15 cellular contexts compared by ENCODE assay signal in the genomic region with DNA sequence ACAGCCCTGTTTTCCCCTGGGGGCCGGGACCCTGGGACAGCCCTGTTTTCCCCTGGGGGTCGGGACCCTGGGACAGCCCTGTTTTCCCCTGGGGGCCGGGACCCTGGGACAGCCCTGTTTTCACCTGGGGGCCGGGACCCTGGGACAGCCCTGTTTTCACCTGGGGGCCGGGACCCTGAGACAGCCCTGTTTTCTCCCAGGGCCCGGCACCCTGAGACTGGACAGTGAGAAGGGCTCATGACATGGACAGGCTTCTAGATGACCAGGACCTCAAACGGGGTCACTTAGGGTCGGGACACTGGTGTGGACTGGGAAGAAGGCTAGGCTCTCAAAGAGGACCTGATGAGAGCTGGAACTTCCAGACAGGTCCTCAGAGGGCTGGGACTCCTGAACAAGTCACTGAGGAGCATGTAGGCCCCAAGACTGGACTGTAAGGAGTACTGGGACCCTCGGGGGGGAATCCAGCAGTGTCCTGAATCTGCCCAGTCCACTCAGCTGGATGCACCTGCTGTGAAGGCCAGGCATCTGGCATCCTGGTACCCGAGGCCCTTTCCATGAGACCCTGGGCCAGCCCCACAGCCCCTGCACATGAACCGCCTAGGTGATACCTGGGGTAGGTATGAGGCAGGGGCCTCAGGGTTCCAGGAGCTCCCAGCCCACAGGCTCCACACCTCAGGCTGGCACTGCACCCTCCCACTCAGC. TPM values are rescaled to one million over a fixed set of nuclear protein-coding genes. Genes with fewer than 3 reads are reported as not detected.
A peak's percentile ranks its signal among the peaks of the same experiment; 100 is the strongest.
DNase-seq lines count a peak whose midpoint lies in the region; ATAC-seq, FAIRE-seq and TF ChIP-seq lines count a peak whose summit lies in the region.
"Had no signal": no experiment of that assay in that cellular context is flagged by ENCODE, and none has a peak within 500 bp of the region (broad histone marks: within the 10 kb centered on the region; RNA-seq: fewer than 3 reads in every experiment).

No MANE protein-coding gene starts in this region.

- H3K4me1 ChIP-seq in GM12878 (ENCODE audit: control insufficient read depth, insufficient read depth, low read length) (no peaks in the 10 kb centered on the region; the same call in 1 of the 2 replicates), mesendoderm (ENCODE audit: control insufficient read depth, low read depth, low read length) (no peaks in the 10 kb centered on the region), spleen (peaks cover 12 to 83% (median 42%) of the 10 kb centered on the region in 6 donors), vagina (peaks cover 48% of the 10 kb centered on the region)

- H3K4me3 Mint-ChIP-seq in activated naive CD4-positive, alpha-beta T cell treated with anti-CD3 and anti-CD28 coated beads, Interleukin-2, amount 50 U/mL, for 24 hours: peak overlapping the region; percentile 3

- intact Hi-C loops in GM12878 (cut with micrococcal nuclease; ENCODE audit: unreplicated experiment) (no loop called here), spleen (cut with DNase I; ENCODE audit: low total_unique reads) (no loop called here), vagina (cut with DNase I) (no loop called here)

- H3K27ac ChIP-seq in GM12878 (ENCODE audit: control insufficient read depth, insufficient read depth) (no peak overlapping the region), mesendoderm (ENCODE audit: low read depth, low read length) (no peak overlapping the region), spleen (peak overlapping the region in 3 of 8 donors; percentile 8 to 97 (median 40)), vagina (no peak overlapping the region)
- H3K27ac ChIP-seq: A549 had no signal

- no peak for TF ChIP-seq EP300 in GM12878 (IDR thresholded peaks at IDR 0.05; ENCODE audit: borderline replicate concordance in 1 of 2, control insufficient read depth in 1 of 2, low read depth in 2 of 2, low read length in 2 of 2)

- H2AFZ ChIP-seq in GM12878 (ENCODE audit: control insufficient read depth, low read depth, low read length): no peak overlapping the region

- no peak overlapping the region for H2BK5ac ChIP-seq in mesendoderm (ENCODE audit: low read length)

- no peaks in the 10 kb centered on the region for H3K9me3 Mint-ChIP-seq in activated naive CD4-positive, alpha-beta T cell treated with anti-CD3 and anti-CD28 coated beads, Interleukin-2, amount 50 U/mL, for 24 hours
- H3K9me3 Mint-ChIP-seq: activated T-cell treated with anti-CD3 and anti-CD28 coated beads, Interleukin-2, amount 50 U/mL, for 4 hours had no signal

- H3K4me3 ChIP-seq in GM12878: no peak overlapping the region
- no peak overlapping the region for H3K4me3 ChIP-seq in mesendoderm (ENCODE audit: low read length)
- H3K4me3 ChIP-seq in spleen: peak overlapping the region in 1 of 8 donors; percentile 26
- no peak overlapping the region for H3K4me3 ChIP-seq in vagina
- H3K4me3 ChIP-seq: A549, MG63 had no signal

- RAD21 ChIA-PET in GM12878 (lab: Charles Lee; ENCODE audit: unreplicated experiment): no interaction called here

- no peak overlapping the region for H3K9ac ChIP-seq in GM12878 (ENCODE audit: control insufficient read depth, insufficient read depth, low read length)
- no peak overlapping the region for H3K9ac ChIP-seq in mesendoderm (ENCODE audit: low read length)

- no peak overlapping the region for H2AK5ac ChIP-seq in mesendoderm (ENCODE audit: low read length)

- no peak overlapping the region for H2BK120ac ChIP-seq in mesendoderm (ENCODE audit: low read depth, low read length)

- H3K9me3 ChIP-seq in GM12878 (replicated peaks; ENCODE audit: control insufficient read depth, insufficient read depth, low read length) (no peaks in the 10 kb centered on the region), spleen (no peaks in the 10 kb centered on the region), vagina (no peaks in the 10 kb centered on the region)
- H3K9me3 ChIP-seq: A549, MG63, tibial nerve had no signal

- H3K36me3 ChIP-seq in GM12878 (ENCODE audit: control insufficient read depth in 2 of 2, insufficient read depth in 2 of 2, low read length in 1 of 2) (peaks cover 1 to 2% of the 10 kb centered on the region in 2 experiments; a peak in 3 of 4 replicates), mesendoderm (ENCODE audit: control insufficient read depth, insufficient read depth, low read length) (no peaks in the 10 kb centered on the region), spleen (peaks cover 0 to 17% (median 0%) of the 10 kb centered on the region in 6 donors), vagina (no peaks in the 10 kb centered on the region)
- H3K36me3 ChIP-seq: MG63 had no signal

- DNase-seq in activated naive CD4-positive, alpha-beta T cell treated with anti-CD3 and anti-CD28 coated beads, Interleukin-2, amount 50 U/mL, for 16 hours: no peak
- DNase-seq in GM12878 (ENCODE audit: low read depth, low spot score) (no peak), mesendoderm (no peak), spleen (peak; percentile 74), vagina (ENCODE audit: extremely low spot score in 2 of 2) (no peak), SIG-M5 (lab: John Stamatoyannopoulos, UW) (no peak), midbrain (lab: John Stamatoyannopoulos, UW) (no peak)
- DNase-seq: activated CD4-positive, alpha-beta T cell treated with anti-CD3 and anti-CD28 coated beads for 4 hours; activated T-cell treated with anti-CD3 and anti-CD28 coated beads, Interleukin-2, amount 50 U/mL, for 4 hours; dermis blood vessel endothelial cell; MG63; NCI-H2171 had no signal

- FAIRE-seq in GM12878 (lab: Jason Lieb, UNC): no peak
- FAIRE-seq: A549 had no signal

- SMC1A ChIA-PET in GM12878 (lab: Charles Lee; ENCODE audit: uncharacterized antibody, unreplicated experiment): no interaction called here

- TF ChIP-seq CTCF in GM12878 (IDR thresholded peaks at IDR 0.05 in 2 of 3, conservative IDR thresholded peaks at IDR 0.05 in 1 of 3; ENCODE audit: control insufficient read depth in 2 of 3, extremely low read depth in 1 of 3, insufficient read depth in 1 of 3, low read depth in 3 of 3, low read length in 3 of 3): no peak
- no peak for TF ChIP-seq CTCF in spleen (IDR thresholded peaks at IDR 0.05 in 8 of 11, conservative IDR thresholded peaks at IDR 0.05 in 3 of 11)
- no peak for TF ChIP-seq CTCF in vagina (IDR thresholded peaks at IDR 0.05)

- H2BK15ac ChIP-seq in mesendoderm (replicated peaks; ENCODE audit: low read depth): no peak overlapping the region

- no peak for TF ChIP-seq RAD21 in GM12878 (IDR thresholded peaks at IDR 0.05; ENCODE audit: insufficient read depth, low read depth, low read length)

- peak overlapping the region; percentile 55; the same call in 1 of the 2 replicates for H3K4me2 ChIP-seq in GM12878 (ENCODE audit: control insufficient read depth, insufficient read depth)
- H3K4me2 ChIP-seq in mesendoderm (ENCODE audit: low read length): no peak overlapping the region

- BruUV-seq in GM12878 (replicated peaks; lab: Mats Ljungman, UMichigan): no TSS peak

- no peaks in the 10 kb centered on the region for H3K27me3 Mint-ChIP-seq in activated naive CD4-positive, alpha-beta T cell treated with anti-CD3 and anti-CD28 coated beads, Interleukin-2, amount 50 U/mL, for 24 hours

- H3K27ac Mint-ChIP-seq in activated naive CD4-positive, alpha-beta T cell treated with anti-CD3 and anti-CD28 coated beads, Interleukin-2, amount 50 U/mL, for 24 hours: peak overlapping the region; percentile 41

- no peaks in the 10 kb centered on the region for H3K36me3 Mint-ChIP-seq in activated naive CD4-positive, alpha-beta T cell treated with anti-CD3 and anti-CD28 coated beads, Interleukin-2, amount 50 U/mL, for 24 hours

- H4K8ac ChIP-seq in mesendoderm (ENCODE audit: low read depth, low read length): no peak overlapping the region

- no peaks in the 10 kb centered on the region for H4K20me1 ChIP-seq in GM12878 (ENCODE audit: control insufficient read depth, insufficient read depth)

- CTCF ChIA-PET in GM12878 (lab: Yijun Ruan, JAX): no interaction called here

- no peak overlapping the region for H3K18ac ChIP-seq in mesendoderm (ENCODE audit: low read length)

- WGBS in GM12878 (ENCODE audit: insufficient coverage, insufficient replicate concordance, low lambda C conversion rate, missing lambda C conversion rate): 100% methylated on average over 9 of the region's 11 CpGs
- no CpG with 5 or more reads among the region's 11 CpGs for WGBS in mesendoderm (ENCODE audit: extremely low coverage, insufficient coverage, low lambda C conversion rate)
- 74 to 87% (median 86%) methylated on average over 6 to 11 of the region's 11 CpGs for WGBS in spleen, 5 donors

- H3K23ac ChIP-seq in mesendoderm (ENCODE audit: low read length): no peak overlapping the region

- H3K27me3 ChIP-seq in GM12878 (replicated peaks in 1 of 2; ENCODE audit: control insufficient read depth in 2 of 2, insufficient read depth in 2 of 2, low read length in 1 of 2): no peaks in the 10 kb centered on the region
- H3K27me3 ChIP-seq in mesendoderm (ENCODE audit: insufficient read depth, low read length, poor library complexity): no peaks in the 10 kb centered on the region
- H3K27me3 ChIP-seq in spleen (replicated peaks in 1 of 7): no peaks in the 10 kb centered on the region
- no peaks in the 10 kb centered on the region for H3K27me3 ChIP-seq in vagina
- H3K27me3 ChIP-seq: MG63, tibial nerve had no signal

- H3K79me1 ChIP-seq in mesendoderm (ENCODE audit: low read length): peaks cover 25% of the 10 kb centered on the region

- no peak for ATAC-seq in GM12878
- ATAC-seq: A549; activated T-cell treated with anti-CD3 and anti-CD28 coated beads, Interleukin-2, amount 50 U/mL, for 4 hours had no signal

- H3K56ac ChIP-seq in mesendoderm (ENCODE audit: low read length): peak overlapping the region; percentile 25

- POLR2A ChIA-PET in GM12878 (lab: Charles Lee): no interaction called here

- no peak overlapping the region for H4K5ac ChIP-seq in mesendoderm (ENCODE audit: low read length)

- peaks cover 29% of the 10 kb centered on the region for H3K4me1 Mint-ChIP-seq in activated naive CD4-positive, alpha-beta T cell treated with anti-CD3 and anti-CD28 coated beads, Interleukin-2, amount 50 U/mL, for 24 hours

- no peak for TF ChIP-seq POLR2A in GM12878 (IDR thresholded peaks at IDR 0.05; ENCODE audit: low read depth, low read length)
- no peak for TF ChIP-seq POLR2A in spleen (IDR thresholded peaks at IDR 0.05)
- no peak for TF ChIP-seq POLR2A in vagina (IDR thresholded peaks at IDR 0.05)

- no peak overlapping the region for H3K4ac ChIP-seq in mesendoderm (ENCODE audit: low read depth, low read length)

- in situ Hi-C loops in GM12878 (cut with MboI): no loop called here

- H3K79me2 ChIP-seq in GM12878 (ENCODE audit: control insufficient read depth, insufficient read depth, low read length) (peaks cover 36% of the 10 kb centered on the region), mesendoderm (ENCODE audit: control insufficient read depth, insufficient read depth, low read length) (peaks cover 49% of the 10 kb centered on the region)

RNA-seq across cellular contexts. Expression of a gene that starts 2.4 kb away (rescaled TPM):
- total RNA-seq in GM12878 (2013; cell fraction: nucleolus; rRNA removed): 137 and 138 TPM in 2 replicates
- 21.1 and 21.7 TPM in 2 replicates for total RNA-seq in GM12878 (2014; rRNA removed)
- total RNA-seq in GM12878 (2014; rRNA removed; fragmentation: Illumina TruSeq; extraction: Trizol): 15.0 and 15.4 TPM in 2 replicates
- 35.4 and 35.8 TPM in 2 replicates for total RNA-seq in GM12878 (2021)
- polyA plus RNA-seq in GM12878 (2011; ENCODE audit: low read depth): 19.4 TPM
- 43.8 and 45.9 TPM in 2 replicates for polyA plus RNA-seq in GM12878 (2011; rRNA removed)
- polyA plus RNA-seq in GM12878 (2011; cell fraction: cytosol; rRNA removed): 43.1 and 49.1 TPM in 2 replicates
- 236 and 252 TPM in 2 replicates for polyA plus RNA-seq in GM12878 (2011; cell fraction: nucleus; rRNA removed)
- 22.8 and 29.1 TPM in 2 replicates for polyA plus RNA-seq in GM12878 (2012)
- polyA plus RNA-seq in GM12878 (2014; fragmentation: Illumina TruSeq; extraction: Trizol): 11.9 and 15.6 TPM in 2 replicates
- 1 to 10 TPM; 2.2 to 4.5 TPM for polyA plus RNA-seq in GM12878 (2014; fragmentation: Nextera tagmentation; extraction: Ambion mirVana)
- 33.2 and 40.5 TPM in 2 replicates for polyA plus RNA-seq in GM12878 (2014; rRNA removed)
- 10 to 100 TPM; 14.3 to 16.2 TPM for polyA plus RNA-seq in GM12878 (2016; fragmentation: Nextera tagmentation; extraction: Ambion mirVana)
- 54.2 and 58.7 TPM in 2 replicates for polyA minus RNA-seq in GM12878 (2011; rRNA and poly(A)+ RNA removed)
- polyA minus RNA-seq in GM12878 (2011; cell fraction: cytosol; rRNA and poly(A)+ RNA removed): 22.6 and 24.6 TPM in 2 replicates
- polyA minus RNA-seq in GM12878 (2011; cell fraction: nucleus; rRNA and poly(A)+ RNA removed): 60.6 and 74.2 TPM in 2 replicates
- polyA plus RNA-seq in mesendoderm (2013, experiment 1 of 2): 30.3 TPM
- polyA plus RNA-seq in mesendoderm (2013, experiment 2 of 2): 31.4 TPM
- total RNA-seq in spleen: 100 to 1,000 TPM in 1 of 7 donors, 10 to 100 TPM in 6; 52.0 to 102 (median 80.3) TPM
- polyA plus RNA-seq in spleen: 10 to 100 TPM; 29.7 to 84.2 (median 53.3) TPM
- 64.8 TPM for total RNA-seq in vagina

RNA-seq across cellular contexts. Expression of a gene that starts 19.1 kb away (rescaled TPM):
- total RNA-seq in GM12878 (2013; cell fraction: nucleolus; rRNA removed): not detected in 2 replicates
- total RNA-seq in GM12878 (2014; rRNA removed): 0.17 and 0.22 TPM in 2 replicates
- total RNA-seq in GM12878 (2014; rRNA removed; fragmentation: Illumina TruSeq; extraction: Trizol): not detected in 2 replicates
- total RNA-seq in GM12878 (2021): 0.74 and 0.85 TPM in 2 replicates
- polyA plus RNA-seq in GM12878 (2011; ENCODE audit: low read depth): not detected
- polyA plus RNA-seq in GM12878 (2011; rRNA removed): not detected in 2 replicates
- polyA plus RNA-seq in GM12878 (2011; cell fraction: cytosol; rRNA removed): not detected in 2 replicates
- not detected in 2 replicates for polyA plus RNA-seq in GM12878 (2011; cell fraction: nucleus; rRNA removed)
- 0.60 and 0.62 TPM in 2 replicates for polyA plus RNA-seq in GM12878 (2012)
- 0.09 TPM in 1 of 2 replicates, not detected in the other for polyA plus RNA-seq in GM12878 (2014; fragmentation: Illumina TruSeq; extraction: Trizol)
- polyA plus RNA-seq in GM12878 (2014; fragmentation: Nextera tagmentation; extraction: Ambion mirVana): not detected
- 0.09 and 0.24 TPM in 2 replicates for polyA plus RNA-seq in GM12878 (2014; rRNA removed)
- polyA plus RNA-seq in GM12878 (2016; fragmentation: Nextera tagmentation; extraction: Ambion mirVana): under 1 TPM; 0.14 to 0.19 TPM
- polyA minus RNA-seq in GM12878 (2011; rRNA and poly(A)+ RNA removed): not detected in 2 replicates
- not detected in 2 replicates for polyA minus RNA-seq in GM12878 (2011; cell fraction: cytosol; rRNA and poly(A)+ RNA removed)
- not detected in 2 replicates for polyA minus RNA-seq in GM12878 (2011; cell fraction: nucleus; rRNA and poly(A)+ RNA removed)
- 0.91 TPM for polyA plus RNA-seq in mesendoderm (2013, experiment 1 of 2)
- 0.84 TPM for polyA plus RNA-seq in mesendoderm (2013, experiment 2 of 2)
- 10 to 100 TPM; 11.2 to 28.8 (median 21.2) TPM for total RNA-seq in spleen
- polyA plus RNA-seq in spleen: 10 to 100 TPM in 2 of 3 donors, 1 to 10 TPM in 1; 5.6 to 19.3 (median 11.7) TPM
- total RNA-seq in vagina: 11.0 TPM

RNA-seq across cellular contexts. Expression of a gene that starts 33.7 kb away (rescaled TPM):
- 31.7 and 32.8 TPM in 2 replicates for total RNA-seq in GM12878 (2013; cell fraction: nucleolus; rRNA removed)
- total RNA-seq in GM12878 (2014; rRNA removed) (7.5 and 10.8 TPM in 2 replicates), GM12878 (2014; rRNA removed; fragmentation: Illumina TruSeq; extraction: Trizol) (5.9 and 7.0 TPM in 2 replicates), GM12878 (2021) (12.0 and 13.8 TPM in 2 replicates), spleen (10 to 100 TPM in 6 of 7 donors, 1 to 10 TPM in 1; 9.2 to 28.2 (median 14.6) TPM), vagina (3.4 TPM)
- polyA plus RNA-seq in GM12878 (2011; ENCODE audit: low read depth): 15.5 TPM
- polyA plus RNA-seq in GM12878 (2011; rRNA removed) (8.2 and 13.6 TPM in 2 replicates), GM12878 (2014; fragmentation: Illumina TruSeq; extraction: Trizol) (3.3 and 6.1 TPM in 2 replicates), GM12878 (2014; fragmentation: Nextera tagmentation; extraction: Ambion mirVana) (1 to 10 TPM; 1.2 to 3.9 TPM), GM12878 (2014; rRNA removed) (8.7 and 11.9 TPM in 2 replicates), GM12878 (2016; fragmentation: Nextera tagmentation; extraction: Ambion mirVana) (1 to 10 TPM; 6.6 to 7.8 TPM), spleen (10 to 100 TPM; 18.9 to 32.6 (median 20.0) TPM)
- 11.3 and 13.3 TPM in 2 replicates for polyA plus RNA-seq in GM12878 (2011; cell fraction: cytosol; rRNA removed)
- 42.0 and 46.7 TPM in 2 replicates for polyA plus RNA-seq in GM12878 (2011; cell fraction: nucleus; rRNA removed)
- 22.6 and 23.9 TPM in 2 replicates for polyA plus RNA-seq in GM12878 (2012)
- polyA minus RNA-seq in GM12878 (2011; rRNA and poly(A)+ RNA removed): 5.0 and 11.4 TPM in 2 replicates
- 3.4 and 5.7 TPM in 2 replicates for polyA minus RNA-seq in GM12878 (2011; cell fraction: cytosol; rRNA and poly(A)+ RNA removed)
- 16.8 and 27.2 TPM in 2 replicates for polyA minus RNA-seq in GM12878 (2011; cell fraction: nucleus; rRNA and poly(A)+ RNA removed)
- polyA plus RNA-seq in mesendoderm (2013, experiment 1 of 2): 4.5 TPM
- 4.6 TPM for polyA plus RNA-seq in mesendoderm (2013, experiment 2 of 2)

RNA-seq across cellular contexts. Expression of a gene that starts 34.0 kb away (rescaled TPM):
- 11.1 and 11.3 TPM in 2 replicates for total RNA-seq in GM12878 (2013; cell fraction: nucleolus; rRNA removed)
- total RNA-seq in GM12878 (2014; rRNA removed) (406 and 453 TPM in 2 replicates), GM12878 (2014; rRNA removed; fragmentation: Illumina TruSeq; extraction: Trizol) (565 and 627 TPM in 2 replicates), GM12878 (2021) (279 and 323 TPM in 2 replicates), spleen (100 to 1,000 TPM in 4 of 7 donors, 10 to 100 TPM in 3; 51.7 to 187 (median 160) TPM), vagina (181 TPM)
- 98.1 TPM for polyA plus RNA-seq in GM12878 (2011; ENCODE audit: low read depth)
- polyA plus RNA-seq in GM12878 (2011; rRNA removed) (350 and 373 TPM in 2 replicates), GM12878 (2014; fragmentation: Illumina TruSeq; extraction: Trizol) (77.3 and 359 TPM in 2 replicates), GM12878 (2014; fragmentation: Nextera tagmentation; extraction: Ambion mirVana) (1,000 to 10,000 TPM; 1,956 to 2,374 TPM), GM12878 (2014; rRNA removed) (388 and 500 TPM in 2 replicates), GM12878 (2016; fragmentation: Nextera tagmentation; extraction: Ambion mirVana) (1,000 to 10,000 TPM in 1 of 2 experiments, 100 to 1,000 TPM in 1; 997 to 1,034 TPM), spleen (100 to 1,000 TPM; 444 to 497 (median 461) TPM)
- 609 and 754 TPM in 2 replicates for polyA plus RNA-seq in GM12878 (2011; cell fraction: cytosol; rRNA removed)
- polyA plus RNA-seq in GM12878 (2011; cell fraction: nucleus; rRNA removed): 195 and 199 TPM in 2 replicates
- 765 and 1,112 TPM in 2 replicates for polyA plus RNA-seq in GM12878 (2012)
- polyA minus RNA-seq in GM12878 (2011; rRNA and poly(A)+ RNA removed): 105 and 133 TPM in 2 replicates
- polyA minus RNA-seq in GM12878 (2011; cell fraction: cytosol; rRNA and poly(A)+ RNA removed): 46.8 and 58.4 TPM in 2 replicates
- 24.5 and 32.9 TPM in 2 replicates for polyA minus RNA-seq in GM12878 (2011; cell fraction: nucleus; rRNA and poly(A)+ RNA removed)
- 1,265 TPM for polyA plus RNA-seq in mesendoderm (2013, experiment 1 of 2)
- 1,279 TPM for polyA plus RNA-seq in mesendoderm (2013, experiment 2 of 2)
